ENCODE assay signal across 19 cellular contexts in the genomic region with DNA sequence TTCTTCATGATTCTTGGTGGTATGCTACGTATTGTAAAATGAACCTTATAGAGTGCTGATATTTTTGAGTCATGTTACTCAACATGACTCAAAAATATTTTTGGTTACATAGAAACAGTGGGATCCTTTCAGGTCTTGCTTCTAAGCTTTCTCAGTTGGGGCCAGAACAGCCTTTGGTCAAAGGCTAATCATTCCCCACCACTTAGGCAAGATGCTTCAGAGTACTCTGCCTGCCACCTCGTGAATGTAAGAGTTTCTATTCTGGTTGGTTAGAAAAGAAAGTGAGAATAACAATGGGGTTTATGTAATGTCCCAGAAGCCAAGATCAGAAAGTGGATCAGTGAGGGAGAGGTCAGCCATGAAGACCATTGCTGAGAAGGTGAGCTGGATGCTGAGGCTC.
DNase-seq lines count a peak whose midpoint lies in the region; FAIRE-seq and TF ChIP-seq lines count a peak whose summit lies in the region.
"Had no signal": no experiment of that assay in that cellular context is flagged by ENCODE, and none has a peak within 500 bp of the region (broad histone marks: within the 10 kb centered on the region; RNA-seq: fewer than 3 reads in every experiment).

No MANE protein-coding gene starts in this region.

- H3K4me1 ChIP-seq in H1 (replicated peaks in 1 of 4; ENCODE audit: control insufficient read depth in 3 of 4, insufficient read depth in 4 of 4, low read length in 3 of 4) (no peaks in the 10 kb centered on the region), neural progenitor cell (no peaks in the 10 kb centered on the region)

- H3K9ac ChIP-seq in H1 (replicated peaks in 1 of 4; ENCODE audit: extremely low read depth in 1 of 4, low read depth in 3 of 4, low read length in 3 of 4) (no peak overlapping the region), neural progenitor cell (no peak overlapping the region)

- peak overlapping the region; percentile 25 for H4K91ac ChIP-seq in H1 (replicated peaks; ENCODE audit: insufficient read length, low read length)

- peaks cover 4% of the 10 kb centered on the region for H3K9me3 Mint-ChIP-seq in activated naive CD4-positive, alpha-beta T cell treated with anti-CD3 and anti-CD28 coated beads, Interleukin-2, amount 10 ng/mL, durations not matched to agents 7 days and 5 days
- peaks cover 12% of the 10 kb centered on the region for H3K9me3 Mint-ChIP-seq in neural progenitor cell

- no peak for FAIRE-seq in H1 (lab: Jason Lieb, UNC)
- FAIRE-seq: A204.1, G401.6, GM12892 had no signal

- no peak overlapping the region for H3K27ac ChIP-seq in H1 (ENCODE audit: low read depth, low read length)
- H3K27ac ChIP-seq in neural progenitor cell, result no peak overlapping the region
- H3K27ac ChIP-seq: 22Rv1 had no signal

- H3K36me3 ChIP-seq in H1 (ENCODE audit: control insufficient read depth in 2 of 4, insufficient read depth in 4 of 4, low read length in 3 of 4) (no peaks in the 10 kb centered on the region), neural progenitor cell (no peaks in the 10 kb centered on the region)

- no peaks in the 10 kb centered on the region for H3K27me3 Mint-ChIP-seq in activated naive CD4-positive, alpha-beta T cell treated with anti-CD3 and anti-CD28 coated beads, Interleukin-2, amount 10 ng/mL, durations not matched to agents 7 days and 5 days
- peaks cover 5% of the 10 kb centered on the region for H3K27me3 Mint-ChIP-seq in neural progenitor cell (ENCODE audit: insufficient read depth, low read depth)
- H3K27me3 Mint-ChIP-seq: B cell had no signal

- H2BK12ac ChIP-seq in H1 (ENCODE audit: low read depth, low read length), result peak overlapping the region; percentile 18; the same call in 1 of the 2 replicates

- H3K18ac ChIP-seq in H1 (ENCODE audit: extremely low read depth, low read length), result no peak overlapping the region

- no peak overlapping the region for H4K5ac ChIP-seq in H1 (ENCODE audit: insufficient read length, low read depth, low read length)

- H3K4me1 Mint-ChIP-seq in activated naive CD4-positive, alpha-beta T cell treated with anti-CD3 and anti-CD28 coated beads, Interleukin-2, amount 10 ng/mL, durations not matched to agents 7 days and 5 days, result no peaks in the 10 kb centered on the region
- H3K4me1 Mint-ChIP-seq in neural progenitor cell, result peaks cover 7% of the 10 kb centered on the region
- H3K4me1 Mint-ChIP-seq: B cell; CD4-positive, alpha-beta memory T cell had no signal

- peak overlapping the region; percentile 67 for H3K27ac Mint-ChIP-seq in activated naive CD4-positive, alpha-beta T cell treated with anti-CD3 and anti-CD28 coated beads, Interleukin-2, amount 10 ng/mL, durations not matched to agents 7 days and 5 days
- H3K27ac Mint-ChIP-seq in neural progenitor cell, result peak overlapping the region; percentile 48
- H3K27ac Mint-ChIP-seq: B cell had no signal

- no peak overlapping the region for H3K56ac ChIP-seq in H1 (replicated peaks; ENCODE audit: insufficient read length, low read depth, low read length)

- DNase-seq in activated naive CD4-positive, alpha-beta T cell treated with anti-CD3 and anti-CD28 coated beads, Interleukin-2, amount 10 ng/mL, durations not matched to agents 7 days and 5 days, result no peak
- no peak for DNase-seq in activated naive CD4-positive, alpha-beta T cell treated with Interleukin-2 at 50 U/mL for 16 hours
- DNase-seq in H1 (ENCODE audit: low read depth in 1 of 2, low spot score in 2 of 2) (no peak), neural progenitor cell (ENCODE audit: low spot score) (no peak), NCI-H187 (lab: John Stamatoyannopoulos, UW) (no peak), DMS53 treated with DMSO at 0.1 percent for 48 hours (lab: John Stamatoyannopoulos, UW; ENCODE audit: unreplicated experiment) (no peak)
- DNase-seq: C1 segment of cervical spinal cord; Calu3; CD4-positive, alpha-beta memory T cell; COR-L47; DMS53; DND-41; GOT3; H7 had no signal

- H4K20me1 ChIP-seq in H1 (replicated peaks in 1 of 2; ENCODE audit: control insufficient read depth in 1 of 2, insufficient read depth in 2 of 2, low read length in 2 of 2) (no peaks in the 10 kb centered on the region), neural progenitor cell (ENCODE audit: low read depth) (no peaks in the 10 kb centered on the region)

- H3K27me3 ChIP-seq in H1 (replicated peaks in 1 of 4; ENCODE audit: control insufficient read depth in 3 of 4, extremely low read depth in 1 of 4, insufficient read depth in 3 of 4, low read length in 3 of 4) (no peaks in the 10 kb centered on the region), neural progenitor cell (no peaks in the 10 kb centered on the region)

- H2BK5ac ChIP-seq in H1 (ENCODE audit: low read depth, low read length), result no peak overlapping the region

- H3K79me1 ChIP-seq in H1 (ENCODE audit: low read depth, low read length), result no peaks in the 10 kb centered on the region; the same call in 1 of the 2 replicates

- no peaks in the 10 kb centered on the region; the same call in 1 of the 2 replicates for H3K23me2 ChIP-seq in H1 (ENCODE audit: low read depth, low read length)

- H3K9me3 ChIP-seq in H1 (ENCODE audit: insufficient read depth in 2 of 2, low read depth in 1 of 2, low read length in 1 of 2) (peaks cover 4 to 8% of the 10 kb centered on the region in 2 experiments; a peak in 2 of 4 replicates), neural progenitor cell (ENCODE audit: low read depth) (no peaks in the 10 kb centered on the region)

- no peak overlapping the region for H3K4me2 ChIP-seq in H1 (ENCODE audit: insufficient read depth in 1 of 2, low read depth in 2 of 2, low read length in 2 of 2)
- no peak overlapping the region for H3K4me2 ChIP-seq in neural progenitor cell

- H4K8ac ChIP-seq in H1 (ENCODE audit: extremely low read depth, insufficient read depth, low read length), result no peak overlapping the region

- no peak overlapping the region for H2AFZ ChIP-seq in H1 (ENCODE audit: low read length)
- no peak overlapping the region for H2AFZ ChIP-seq in neural progenitor cell (replicated peaks)

- no peak overlapping the region for H3K4ac ChIP-seq in H1 (replicated peaks; ENCODE audit: insufficient read length, low read depth, low read length)

- H3F3A ChIP-seq in neural progenitor cell (ENCODE audit: low read depth), result peaks cover 13% of the 10 kb centered on the region

- H3K23ac ChIP-seq in H1 (ENCODE audit: insufficient read length), result no peak overlapping the region

- no peaks in the 10 kb centered on the region for H3K36me3 Mint-ChIP-seq in activated naive CD4-positive, alpha-beta T cell treated with anti-CD3 and anti-CD28 coated beads, Interleukin-2, amount 10 ng/mL, durations not matched to agents 7 days and 5 days
- no peaks in the 10 kb centered on the region for H3K36me3 Mint-ChIP-seq in neural progenitor cell
- H3K36me3 Mint-ChIP-seq: CD4-positive, alpha-beta memory T cell had no signal

- no peak for TF ChIP-seq EP300 in H1 (IDR thresholded peaks at IDR 0.05; ENCODE audit: borderline replicate concordance in 1 of 2, low read depth in 2 of 2, low read length in 2 of 2)

- TF ChIP-seq CTCF in H1 (IDR thresholded peaks at IDR 0.05; ENCODE audit: control extremely low read depth in 1 of 3, insufficient read depth in 1 of 3, low read depth in 1 of 3, low read length in 3 of 3) (no peak), neural progenitor cell (IDR thresholded peaks at IDR 0.05) (no peak)

- H2BK120ac ChIP-seq in H1 (replicated peaks; ENCODE audit: low read depth, low read length), result no peak overlapping the region

- H3K14ac ChIP-seq in H1 (ENCODE audit: insufficient read length), result no peak overlapping the region

- no peak for TF ChIP-seq POLR2A in H1 (IDR thresholded peaks at IDR 0.05; ENCODE audit: control extremely low read depth in 1 of 2, low read depth in 2 of 2, low read length in 2 of 2)

- H3K79me2 ChIP-seq in H1 (ENCODE audit: control insufficient read depth in 1 of 2, insufficient read depth in 2 of 2, low read length in 2 of 2), result no peaks in the 10 kb centered on the region
- H3K79me2 ChIP-seq in neural progenitor cell (ENCODE audit: low read depth), result no peaks in the 10 kb centered on the region

- POLR2A ChIA-PET in H1 (lab: Charles Lee; ENCODE audit: partially characterized antibody), result no interaction called here

- no peak for TF ChIP-seq RAD21 in H1 (IDR thresholded peaks at IDR 0.05 in 1 of 2, conservative IDR thresholded peaks at IDR 0.05 in 1 of 2; ENCODE audit: low read depth in 2 of 2, low read length in 2 of 2)

- peak overlapping the region; percentile 90; the same call in 1 of the 2 replicates for H2BK20ac ChIP-seq in H1 (ENCODE audit: low read length)

- H3K4me3 ChIP-seq in H1 (ENCODE audit: extremely low read depth in 1 of 4, insufficient read depth in 2 of 4, low read depth in 3 of 4, low read length in 4 of 4), result no peak overlapping the region
- no peak overlapping the region for H3K4me3 ChIP-seq in neural progenitor cell

- no peak overlapping the region for H2BK15ac ChIP-seq in H1 (ENCODE audit: low read length)

- peak overlapping the region; percentile 93; the same call in 1 of the 2 replicates for H2AK5ac ChIP-seq in H1 (ENCODE audit: low read depth, low read length)

- H3K4me3 Mint-ChIP-seq in activated naive CD4-positive, alpha-beta T cell treated with anti-CD3 and anti-CD28 coated beads, Interleukin-2, amount 10 ng/mL, durations not matched to agents 7 days and 5 days, result no peak overlapping the region
- no peak overlapping the region for H3K4me3 Mint-ChIP-seq in neural progenitor cell
- H3K4me3 Mint-ChIP-seq: B cell; CD4-positive, alpha-beta memory T cell had no signal

- WGBS in H1 (ENCODE audit: extremely low coverage in 1 of 2, insufficient coverage in 1 of 2, insufficient read length in 1 of 2, insufficient replicate concordance in 2 of 2, low coverage in 1 of 2, low lambda C conversion rate in 2 of 2, missing lambda C conversion rate in 1 of 2), 2 experiments, result 71% methylated on average over 2 of the region's 2 CpGs; no CpG with 5 or more reads in 1 of the 2 experiments

- CTCF ChIA-PET in activated naive CD4-positive, alpha-beta T cell treated with anti-CD3 and anti-CD28 coated beads, Interleukin-2, amount 10 ng/mL, durations not matched to agents 7 days and 5 days (lab: Charles Lee), result no interaction called here
- CTCF ChIA-PET in H1 (lab: Charles Lee; ENCODE audit: partially characterized antibody), result interaction anchor here (0.6 to 2.7 kb wide), 3 partner anchors 11 to 101 kb away, joined by 3 to 8 read pairs (median 3); no protein-coding TSS in a partner anchor

TF ChIP-seq in H1, 55 proteins besides CTCF, POLR2A, EP300 and RAD21 (continues in another document):
- TF ChIP-seq, protein P1, sequence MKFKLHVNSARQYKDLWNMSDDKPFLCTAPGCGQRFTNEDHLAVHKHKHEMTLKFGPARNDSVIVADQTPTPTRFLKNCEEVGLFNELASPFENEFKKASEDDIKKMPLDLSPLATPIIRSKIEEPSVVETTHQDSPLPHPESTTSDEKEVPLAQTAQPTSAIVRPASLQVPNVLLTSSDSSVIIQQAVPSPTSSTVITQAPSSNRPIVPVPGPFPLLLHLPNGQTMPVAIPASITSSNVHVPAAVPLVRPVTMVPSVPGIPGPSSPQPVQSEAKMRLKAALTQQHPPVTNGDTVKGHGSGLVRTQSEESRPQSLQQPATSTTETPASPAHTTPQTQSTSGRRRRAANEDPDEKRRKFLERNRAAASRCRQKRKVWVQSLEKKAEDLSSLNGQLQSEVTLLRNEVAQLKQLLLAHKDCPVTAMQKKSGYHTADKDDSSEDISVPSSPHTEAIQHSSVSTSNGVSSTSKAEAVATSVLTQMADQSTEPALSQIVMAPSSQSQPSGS (IDR thresholded peaks at IDR 0.05; ENCODE audit: low read length), result no peak
- no peak for TF ChIP-seq POU5F1 (IDR thresholded peaks at IDR 0.05; ENCODE audit: low read depth, low read length)
